ENCODE assay signal across 21 cellular contexts in the genomic region with DNA sequence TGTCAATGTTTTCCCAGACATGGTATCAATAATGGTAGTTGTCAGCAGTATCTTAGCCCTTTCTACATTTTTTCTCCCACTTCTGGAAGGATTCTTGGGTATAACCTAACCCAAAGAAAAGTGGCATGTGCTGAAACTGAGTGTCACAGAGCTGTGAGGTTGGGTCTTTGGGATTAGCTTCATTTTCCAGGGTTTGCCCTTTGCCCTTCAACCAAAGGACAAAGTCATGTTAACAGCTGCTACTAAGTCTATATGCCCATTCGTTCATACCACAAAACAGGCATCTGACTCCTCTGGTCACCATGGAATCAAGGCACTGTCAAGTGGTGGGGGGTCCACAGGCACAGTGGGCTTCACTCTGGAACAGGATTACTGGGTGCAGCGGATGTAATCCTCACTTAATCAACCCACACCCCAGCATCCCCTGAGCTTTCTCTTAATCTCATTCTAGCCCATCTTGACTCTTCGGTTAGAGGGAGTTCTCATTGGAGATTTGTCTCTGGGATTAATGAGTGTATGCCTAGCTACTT. TPM values are rescaled to one million over a fixed set of nuclear protein-coding genes. Genes with fewer than 3 reads are reported as not detected.
"Had no signal": no experiment of that assay in that cellular context is flagged by ENCODE, and none has a peak within 500 bp of the region (broad histone marks: within the 10 kb centered on the region; RNA-seq: fewer than 3 reads in every experiment).

No MANE protein-coding gene starts in this region.

- DNase-seq: activated CD4-positive, alpha-beta memory T cell treated with anti-CD3 and anti-CD28 coated beads for 36 hours; activated CD4-positive, alpha-beta T cell treated with anti-CD3 and anti-CD28 coated beads, Interleukin-2, amount 10 ng/mL, durations not matched to agents 7 days and 5 days; activated CD4-positive, CD25-positive, alpha-beta regulatory T cell treated with anti-CD3 and anti-CD28 coated beads, Interleukin-2, amount 50 U/mL, for 72 hours; activated CD8-positive, alpha-beta memory T cell treated with anti-CD3 and anti-CD28 coated beads for 24 hours; activated T-cell treated with anti-CD3 and anti-CD28 coated beads, Interleukin-2, amount 50 U/mL, for 48 hours; aorta; body of pancreas; MG63; NCI-H1105; NCI-H1436; NCI-H1694 treated with DMSO at 0.1 percent for 48 hours; NCI-H2029 treated with DMSO at 0.1 percent for 48 hours; NCI-H345; NCI-H510A; NCI-H526 treated with DMSO at 0.1 percent for 48 hours; PC-9; SHP77 treated with DMSO at 0.1 percent for 48 hours had no signal

- H3K4me1 ChIP-seq: body of pancreas had no signal

- H3K27ac ChIP-seq: body of pancreas, PC-9 had no signal

- H3K4me3 Mint-ChIP-seq: activated CD4-positive, alpha-beta memory T cell treated with anti-CD3 and anti-CD28 coated beads for 36 hours; activated CD4-positive, alpha-beta T cell treated with anti-CD3 and anti-CD28 coated beads, Interleukin-2, amount 10 ng/mL, durations not matched to agents 7 days and 5 days; central memory CD8-positive, alpha-beta T cell; T-helper 1 cell treated with Interleukin-12 subunit alpha and Interleukin-12 subunit beta and Interleukin-4 antibody, amounts not matched to agents 30 μg/mL and 1 μg/mL, for 36 hours; WTC11 had no signal

- H3K27me3 Mint-ChIP-seq: activated CD4-positive, alpha-beta memory T cell treated with anti-CD3 and anti-CD28 coated beads for 36 hours; activated CD4-positive, alpha-beta T cell treated with anti-CD3 and anti-CD28 coated beads, Interleukin-2, amount 10 ng/mL, durations not matched to agents 7 days and 5 days; central memory CD8-positive, alpha-beta T cell had no signal

- H3K4me1 Mint-ChIP-seq: central memory CD8-positive, alpha-beta T cell; WTC11 had no signal

- H3K27me3 ChIP-seq: body of pancreas, MG63 had no signal

- H3K36me3 ChIP-seq: MG63 had no signal

- H3K9me3 Mint-ChIP-seq: activated CD4-positive, alpha-beta memory T cell treated with anti-CD3 and anti-CD28 coated beads for 36 hours; activated CD4-positive, alpha-beta T cell treated with anti-CD3 and anti-CD28 coated beads, Interleukin-2, amount 10 ng/mL, durations not matched to agents 7 days and 5 days; central memory CD8-positive, alpha-beta T cell; T-helper 1 cell treated with Interleukin-12 subunit alpha and Interleukin-12 subunit beta and Interleukin-4 antibody, amounts not matched to agents 30 μg/mL and 1 μg/mL, for 36 hours; WTC11 had no signal

- H2AFZ ChIP-seq: PC-9 had no signal

- H3K27ac Mint-ChIP-seq: activated CD4-positive, alpha-beta memory T cell treated with anti-CD3 and anti-CD28 coated beads for 36 hours; activated CD4-positive, alpha-beta T cell treated with anti-CD3 and anti-CD28 coated beads, Interleukin-2, amount 10 ng/mL, durations not matched to agents 7 days and 5 days; T-helper 1 cell treated with Interleukin-12 subunit alpha and Interleukin-12 subunit beta and Interleukin-4 antibody, amounts not matched to agents 30 μg/mL and 1 μg/mL, for 36 hours; WTC11 had no signal

- H3K36me3 Mint-ChIP-seq: WTC11 had no signal

- H3K4me2 ChIP-seq: PC-9 had no signal

- H3K4me3 ChIP-seq: body of pancreas, MG63, PC-9 had no signal

RNA-seq across cellular contexts. Expression of gene CTAGE6, which starts 29.1 kb away (rescaled TPM):
- total RNA-seq: PC-9, SK-MEL-5, WTC11 had no signal
